1 cellular context compared by ENCODE assay signal in the genomic region with DNA sequence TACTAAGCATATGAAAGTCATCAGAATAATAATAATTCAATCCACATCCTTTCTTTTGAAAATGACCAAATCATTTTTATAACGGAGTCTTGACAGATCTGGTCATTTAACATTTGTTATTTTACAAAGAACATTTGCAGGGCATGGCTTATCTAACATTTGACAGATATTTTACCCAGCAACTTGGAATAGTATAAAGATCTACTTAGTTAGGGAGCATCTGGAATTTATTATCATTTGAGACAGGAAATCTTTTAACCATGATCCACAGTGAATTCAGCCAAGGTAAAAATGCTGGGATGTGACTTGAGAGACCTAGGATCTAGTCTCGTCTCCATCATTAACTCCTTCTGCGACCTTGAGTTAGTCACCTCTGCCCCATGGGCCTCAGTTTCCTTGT.
TF ChIP-seq lines count a peak whose summit lies in the region.

No MANE protein-coding gene starts in this region.

TF ChIP-seq in SK-N-SH, 30 proteins besides CTCF, POLR2A, EP300 and RAD21 (continued from another document):
- TF ChIP-seq, protein P1, sequence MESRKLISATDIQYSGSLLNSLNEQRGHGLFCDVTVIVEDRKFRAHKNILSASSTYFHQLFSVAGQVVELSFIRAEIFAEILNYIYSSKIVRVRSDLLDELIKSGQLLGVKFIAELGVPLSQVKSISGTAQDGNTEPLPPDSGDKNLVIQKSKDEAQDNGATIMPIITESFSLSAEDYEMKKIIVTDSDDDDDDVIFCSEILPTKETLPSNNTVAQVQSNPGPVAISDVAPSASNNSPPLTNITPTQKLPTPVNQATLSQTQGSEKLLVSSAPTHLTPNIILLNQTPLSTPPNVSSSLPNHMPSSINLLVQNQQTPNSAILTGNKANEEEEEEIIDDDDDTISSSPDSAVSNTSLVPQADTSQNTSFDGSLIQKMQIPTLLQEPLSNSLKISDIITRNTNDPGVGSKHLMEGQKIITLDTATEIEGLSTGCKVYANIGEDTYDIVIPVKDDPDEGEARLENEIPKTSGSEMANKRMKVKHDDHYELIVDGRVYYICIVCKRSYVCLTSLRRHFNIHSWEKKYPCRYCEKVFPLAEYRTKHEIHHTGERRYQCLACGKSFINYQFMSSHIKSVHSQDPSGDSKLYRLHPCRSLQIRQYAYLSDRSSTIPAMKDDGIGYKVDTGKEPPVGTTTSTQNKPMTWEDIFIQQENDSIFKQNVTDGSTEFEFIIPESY (IDR thresholded peaks at IDR 0.05; ENCODE audit: borderline replicate concordance, low read depth) = no peak
- TF ChIP-seq, protein P2, sequence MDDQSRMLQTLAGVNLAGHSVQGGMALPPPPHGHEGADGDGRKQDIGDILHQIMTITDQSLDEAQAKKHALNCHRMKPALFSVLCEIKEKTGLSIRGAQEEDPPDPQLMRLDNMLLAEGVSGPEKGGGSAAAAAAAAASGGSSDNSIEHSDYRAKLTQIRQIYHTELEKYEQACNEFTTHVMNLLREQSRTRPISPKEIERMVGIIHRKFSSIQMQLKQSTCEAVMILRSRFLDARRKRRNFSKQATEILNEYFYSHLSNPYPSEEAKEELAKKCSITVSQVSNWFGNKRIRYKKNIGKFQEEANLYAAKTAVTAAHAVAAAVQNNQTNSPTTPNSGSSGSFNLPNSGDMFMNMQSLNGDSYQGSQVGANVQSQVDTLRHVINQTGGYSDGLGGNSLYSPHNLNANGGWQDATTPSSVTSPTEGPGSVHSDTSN (IDR thresholded peaks at IDR 0.05) = peak; percentile 46; the same call in 1 of the 2 replicates
- TF ChIP-seq SMC3 (IDR thresholded peaks at IDR 0.05; ENCODE audit: low read depth, low read length) (no peak), POLR2AphosphoS5 (IDR thresholded peaks at IDR 0.05; ENCODE audit: low read depth, low read length) (peak; percentile 52), EZH2phosphoT487 (IDR thresholded peaks at IDR 0.05; ENCODE audit: borderline replicate concordance, low read depth) (no peak), ELF1 (IDR thresholded peaks at IDR 0.05) (no peak), MXI1 (IDR thresholded peaks at IDR 0.05; ENCODE audit: low read depth, low read length) (no peak), FOXJ3 (CRISPR knock-in tag; IDR thresholded peaks at IDR 0.05) (no peak), TCF12 (IDR thresholded peaks at IDR 0.05) (peak; percentile 96)
- TF ChIP-seq, protein P3, sequence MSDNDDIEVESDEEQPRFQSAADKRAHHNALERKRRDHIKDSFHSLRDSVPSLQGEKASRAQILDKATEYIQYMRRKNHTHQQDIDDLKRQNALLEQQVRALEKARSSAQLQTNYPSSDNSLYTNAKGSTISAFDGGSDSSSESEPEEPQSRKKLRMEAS (IDR thresholded peaks at IDR 0.05; ENCODE audit: low read depth) = no peak
- TF ChIP-seq, protein P4, sequence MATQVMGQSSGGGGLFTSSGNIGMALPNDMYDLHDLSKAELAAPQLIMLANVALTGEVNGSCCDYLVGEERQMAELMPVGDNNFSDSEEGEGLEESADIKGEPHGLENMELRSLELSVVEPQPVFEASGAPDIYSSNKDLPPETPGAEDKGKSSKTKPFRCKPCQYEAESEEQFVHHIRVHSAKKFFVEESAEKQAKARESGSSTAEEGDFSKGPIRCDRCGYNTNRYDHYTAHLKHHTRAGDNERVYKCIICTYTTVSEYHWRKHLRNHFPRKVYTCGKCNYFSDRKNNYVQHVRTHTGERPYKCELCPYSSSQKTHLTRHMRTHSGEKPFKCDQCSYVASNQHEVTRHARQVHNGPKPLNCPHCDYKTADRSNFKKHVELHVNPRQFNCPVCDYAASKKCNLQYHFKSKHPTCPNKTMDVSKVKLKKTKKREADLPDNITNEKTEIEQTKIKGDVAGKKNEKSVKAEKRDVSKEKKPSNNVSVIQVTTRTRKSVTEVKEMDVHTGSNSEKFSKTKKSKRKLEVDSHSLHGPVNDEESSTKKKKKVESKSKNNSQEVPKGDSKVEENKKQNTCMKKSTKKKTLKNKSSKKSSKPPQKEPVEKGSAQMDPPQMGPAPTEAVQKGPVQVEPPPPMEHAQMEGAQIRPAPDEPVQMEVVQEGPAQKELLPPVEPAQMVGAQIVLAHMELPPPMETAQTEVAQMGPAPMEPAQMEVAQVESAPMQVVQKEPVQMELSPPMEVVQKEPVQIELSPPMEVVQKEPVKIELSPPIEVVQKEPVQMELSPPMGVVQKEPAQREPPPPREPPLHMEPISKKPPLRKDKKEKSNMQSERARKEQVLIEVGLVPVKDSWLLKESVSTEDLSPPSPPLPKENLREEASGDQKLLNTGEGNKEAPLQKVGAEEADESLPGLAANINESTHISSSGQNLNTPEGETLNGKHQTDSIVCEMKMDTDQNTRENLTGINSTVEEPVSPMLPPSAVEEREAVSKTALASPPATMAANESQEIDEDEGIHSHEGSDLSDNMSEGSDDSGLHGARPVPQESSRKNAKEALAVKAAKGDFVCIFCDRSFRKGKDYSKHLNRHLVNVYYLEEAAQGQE (IDR thresholded peaks at IDR 0.05; ENCODE audit: low read depth, low read length) = no peak
TF ChIP-seq in SK-N-SH: peak in this region for 6.
